16 cellular contexts compared by ENCODE assay signal in the genomic region with DNA sequence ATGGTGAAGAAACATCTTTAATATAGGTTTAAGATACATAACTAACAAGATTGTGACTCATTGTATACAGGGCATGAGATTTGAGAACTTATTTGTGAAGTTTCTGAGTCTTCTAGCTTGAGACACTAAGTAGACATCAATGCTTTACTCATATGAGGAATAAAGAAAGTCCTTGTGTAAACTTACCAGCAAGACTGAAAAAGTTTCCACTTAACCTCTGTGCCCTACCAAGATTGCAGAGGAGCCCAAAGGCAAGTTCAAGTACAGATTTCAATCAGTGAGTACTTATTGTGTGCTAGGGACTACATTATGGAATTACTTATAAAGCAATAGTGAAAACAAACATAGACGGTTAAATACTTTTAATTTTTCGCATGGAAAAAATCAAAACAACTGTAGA.
DNase-seq lines count a peak whose midpoint lies in the region; ATAC-seq and TF ChIP-seq lines count a peak whose summit lies in the region.
"Had no signal": no experiment of that assay in that cellular context is flagged by ENCODE, and none has a peak within 500 bp of the region (broad histone marks: within the 10 kb centered on the region; RNA-seq: fewer than 3 reads in every experiment).

No MANE protein-coding gene starts in this region.

- peaks cover 0 to 6% (median 0%) of the 10 kb centered on the region in 4 donors for H3K4me1 Mint-ChIP-seq in naive thymus-derived CD8-positive, alpha-beta T cell
- H3K4me1 Mint-ChIP-seq: activated CD4-positive, alpha-beta memory T cell treated with anti-CD3 and anti-CD28 coated beads, Interleukin-2, amount 10 ng/mL, durations not matched to agents 7 days and 5 days; central memory CD8-positive, alpha-beta T cell; neural crest cell had no signal

- peak overlapping the region; percentile 64 for H3K27ac ChIP-seq in OCI-LY3 (ENCODE audit: low read length)
- no peak overlapping the region for H3K27ac ChIP-seq in ascending aorta
- H3K27ac ChIP-seq: RWPE1 had no signal

- DNase-seq in stimulated activated CD8-positive, alpha-beta memory T cell treated with anti-CD3 and anti-CD28 coated beads, Interleukin-4, amount 100 ng/mL, for 48 hours = no peak
- no peak for DNase-seq in naive thymus-derived CD8-positive, alpha-beta T cell
- DNase-seq in ascending aorta (ENCODE audit: low spot score in 2 of 2) = no peak
- DNase-seq: activated CD4-positive, alpha-beta memory T cell treated with anti-CD3 and anti-CD28 coated beads, Interleukin-2, amount 10 ng/mL, durations not matched to agents 7 days and 5 days; H7; NCI-H1417 treated with DMSO at 0.1 percent for 48 hours; retina; substantia nigra had no signal

- peaks cover 0 to 3% (median 0%) of the 10 kb centered on the region in 5 donors for H3K27me3 Mint-ChIP-seq in naive thymus-derived CD8-positive, alpha-beta T cell
- H3K27me3 Mint-ChIP-seq: activated CD4-positive, alpha-beta memory T cell treated with anti-CD3 and anti-CD28 coated beads, Interleukin-2, amount 10 ng/mL, durations not matched to agents 7 days and 5 days; central memory CD8-positive, alpha-beta T cell had no signal

- no peak for TF ChIP-seq CTCF in OCI-LY3 (IDR thresholded peaks at IDR 0.05; ENCODE audit: low read depth, low read length)
- TF ChIP-seq CTCF in ascending aorta (IDR thresholded peaks at IDR 0.05) = no peak

- ATAC-seq in GM18502 (IDR thresholded peaks at IDR 0.05; ENCODE audit: poor library complexity, unreplicated experiment) = peak; percentile 31
- ATAC-seq in GM19043 (IDR thresholded peaks at IDR 0.05; ENCODE audit: low read depth, unreplicated experiment) = peak; percentile 31
- ATAC-seq in HG02678 (IDR thresholded peaks at IDR 0.05; ENCODE audit: unreplicated experiment) = peak; percentile 38
- no peak for ATAC-seq in naive thymus-derived CD8-positive, alpha-beta T cell

- intact Hi-C loops in ascending aorta (cut with DNase I) = no loop called here

- 0 out of 2 replicates have a peak overlapping the region, but pooled peaks have one; percentile 1 for H3K4me3 ChIP-seq in OCI-LY3 (ENCODE audit: low read length)
- no peak overlapping the region for H3K4me3 ChIP-seq in ascending aorta

- peaks cover 31% of the 10 kb centered on the region for H3K36me3 ChIP-seq in OCI-LY3 (replicated peaks; ENCODE audit: low read depth, low read length)
- no peaks in the 10 kb centered on the region for H3K36me3 ChIP-seq in ascending aorta

- H3K4me2 ChIP-seq in OCI-LY3 (ENCODE audit: low read length) = peak overlapping the region; percentile 42

- H3K9me3 Mint-ChIP-seq in naive thymus-derived CD8-positive, alpha-beta T cell = no peaks in the 10 kb centered on the region
- H3K9me3 Mint-ChIP-seq: activated CD4-positive, alpha-beta memory T cell treated with anti-CD3 and anti-CD28 coated beads, Interleukin-2, amount 10 ng/mL, durations not matched to agents 7 days and 5 days; activated T-helper 1 cell treated with anti-CD3 and anti-CD28 coated beads, Interleukin-12 subunit alpha, Interleukin-12 subunit beta, Interleukin-2, Interleukin-4 antibody, amounts not matched to agents 30 ng/mL and 10 ng/mL and 1 ng/mL, durations not matched to agents 14 hours and 24 hours and 36 hours; neural crest cell had no signal

- H3K4me3 Mint-ChIP-seq in naive thymus-derived CD8-positive, alpha-beta T cell = no peak overlapping the region
- H3K4me3 Mint-ChIP-seq: activated CD4-positive, alpha-beta memory T cell treated with anti-CD3 and anti-CD28 coated beads, Interleukin-2, amount 10 ng/mL, durations not matched to agents 7 days and 5 days; activated T-helper 1 cell treated with anti-CD3 and anti-CD28 coated beads, Interleukin-12 subunit alpha, Interleukin-12 subunit beta, Interleukin-2, Interleukin-4 antibody, amounts not matched to agents 30 ng/mL and 10 ng/mL and 1 ng/mL, durations not matched to agents 14 hours and 24 hours and 36 hours; central memory CD8-positive, alpha-beta T cell; neural crest cell had no signal

- H4K20me1 ChIP-seq in OCI-LY3 (ENCODE audit: insufficient read depth, low read length) = no peaks in the 10 kb centered on the region

- H3K27ac Mint-ChIP-seq in naive thymus-derived CD8-positive, alpha-beta T cell = no peak overlapping the region
- H3K27ac Mint-ChIP-seq: activated CD4-positive, alpha-beta memory T cell treated with anti-CD3 and anti-CD28 coated beads, Interleukin-2, amount 10 ng/mL, durations not matched to agents 7 days and 5 days; activated T-helper 1 cell treated with anti-CD3 and anti-CD28 coated beads, Interleukin-12 subunit alpha, Interleukin-12 subunit beta, Interleukin-2, Interleukin-4 antibody, amounts not matched to agents 30 ng/mL and 10 ng/mL and 1 ng/mL, durations not matched to agents 14 hours and 24 hours and 36 hours had no signal

- 0 out of 2 replicates have a peak, but pooled peaks cover 8% of the 10 kb centered on the region for H3K9me3 ChIP-seq in OCI-LY3 (ENCODE audit: insufficient read depth, low read length)
- H3K9me3 ChIP-seq in ascending aorta = no peaks in the 10 kb centered on the region

- POLR2A ChIA-PET in naive thymus-derived CD8-positive, alpha-beta T cell (lab: Charles Lee) = no interaction called here

- peak overlapping the region; percentile 5; the same call in 1 of the 2 replicates for H3K9ac ChIP-seq in OCI-LY3 (ENCODE audit: low read length)

- H3K4me1 ChIP-seq in OCI-LY3 (ENCODE audit: low read length) = peaks cover 72% of the 10 kb centered on the region
- H3K4me1 ChIP-seq in ascending aorta = no peaks in the 10 kb centered on the region

- no peaks in the 10 kb centered on the region for H3K36me3 Mint-ChIP-seq in naive thymus-derived CD8-positive, alpha-beta T cell

- H2AFZ ChIP-seq in OCI-LY3 (ENCODE audit: low read depth, low read length) = no peak overlapping the region

- H3K79me2 ChIP-seq in OCI-LY3 (ENCODE audit: low read length) = no peaks in the 10 kb centered on the region

- H3K27me3 ChIP-seq in OCI-LY3 (ENCODE audit: low read depth, low read length) = no peaks in the 10 kb centered on the region
- no peaks in the 10 kb centered on the region for H3K27me3 ChIP-seq in ascending aorta

Comparison
In these comparisons a context has a peak if more than half of its experiments do, and no peak if none do; other contexts are left out.
1. ATAC-seq: peak in GM18502 (single experiment), GM19043 (single experiment) and HG02678 (single experiment); none in naive thymus-derived CD8-positive, alpha-beta T cell (0 of 2).